19 cellular contexts compared by ENCODE assay signal in genomic region chr4:86233681-86234080, GRCh38.
A peak's percentile ranks its signal among the peaks of the same experiment; 100 is the strongest.
DNase-seq lines count a peak whose midpoint lies in the region; ATAC-seq, FAIRE-seq and TF ChIP-seq lines count a peak whose summit lies in the region.
"Had no signal": no experiment of that assay in that cellular context is flagged by ENCODE, and none has a peak within 500 bp of the region (broad histone marks: within the 10 kb centered on the region; RNA-seq: fewer than 3 reads in every experiment).

No MANE protein-coding gene starts in this region.

- no peak overlapping the region for H2BK5ac ChIP-seq in mesendoderm (ENCODE audit: low read length)

- DNase-seq in M059J (ENCODE audit: low read depth) (peak; percentile 66), cardiac fibroblast (ENCODE audit: low read depth in 2 of 2) (peak; percentile 25 to 85), mesendoderm (peak; percentile 81), right atrium auricular region (ENCODE audit: low spot score) (no peak), GM19239 (ENCODE audit: insufficient read length, low spot score) (no peak)
- no peak for DNase-seq in activated CD8-positive, alpha-beta memory T cell treated with anti-CD3 and anti-CD28 coated beads for 24 hours
- DNase-seq: activated CD4-positive, CD25-positive, alpha-beta regulatory T cell; CD4-positive, alpha-beta memory T cell; dorsolateral prefrontal cortex; H9; MG63; NCI-H187 treated with DMSO at 0.1 percent for 48 hours; SIG-M5; stimulated activated naive CD4-positive, alpha-beta T cell; T-helper 2 cell had no signal

- H3K4me1 ChIP-seq in ACC112 (ENCODE audit: control insufficient read depth, insufficient read depth, low read length, unreplicated experiment) (no peaks in the 10 kb centered on the region), mesendoderm (ENCODE audit: control insufficient read depth, low read depth, low read length) (peaks cover 4% of the 10 kb centered on the region), right atrium auricular region (no peaks in the 10 kb centered on the region)

- H3K4me3 ChIP-seq in ACC112 (ENCODE audit: low read depth, low read length) (no peak overlapping the region), cardiac fibroblast (replicated peaks in 1 of 2; ENCODE audit: low read depth in 2 of 2, low read length in 2 of 2) (no peak overlapping the region), mesendoderm (ENCODE audit: low read length) (no peak overlapping the region), right atrium auricular region (no peak overlapping the region)
- H3K4me3 ChIP-seq: dorsolateral prefrontal cortex, hepatocyte, MG63 had no signal

- H3K36me3 ChIP-seq in ACC112 (ENCODE audit: insufficient read depth, low read length) (no peaks in the 10 kb centered on the region), mesendoderm (ENCODE audit: control insufficient read depth, insufficient read depth, low read length) (no peaks in the 10 kb centered on the region), right atrium auricular region (no peaks in the 10 kb centered on the region)
- H3K36me3 ChIP-seq: MG63 had no signal

- no peak overlapping the region for H3K9ac ChIP-seq in mesendoderm (ENCODE audit: low read length)

- ATAC-seq in GM21447 (IDR thresholded peaks at IDR 0.05; ENCODE audit: unreplicated experiment): no peak

- no peaks in the 10 kb centered on the region for H3K79me1 ChIP-seq in mesendoderm (ENCODE audit: low read length)

- H3K4me2 ChIP-seq in mesendoderm (ENCODE audit: low read length): no peak overlapping the region
- H3K4me2 ChIP-seq: hepatocyte had no signal

- TF ChIP-seq CTCF in cardiac fibroblast (IDR thresholded peaks at IDR 0.05; ENCODE audit: low read depth, low read length) (no peak), right atrium auricular region (IDR thresholded peaks at IDR 0.05) (no peak)

- H2BK15ac ChIP-seq in mesendoderm (replicated peaks; ENCODE audit: low read depth): no peak overlapping the region

- H3K27ac ChIP-seq in ACC112 (ENCODE audit: low read depth, low read length) (no peak overlapping the region), mesendoderm (ENCODE audit: low read depth, low read length) (peak overlapping the region; percentile 54), right atrium auricular region (no peak overlapping the region)
- H3K27ac ChIP-seq: hepatocyte had no signal

- H3K4ac ChIP-seq in mesendoderm (ENCODE audit: low read depth, low read length): peak overlapping the region; percentile 16

- H3K23ac ChIP-seq in mesendoderm (ENCODE audit: low read length): no peak overlapping the region

- H4K8ac ChIP-seq in mesendoderm (ENCODE audit: low read depth, low read length): no peak overlapping the region

- no peak overlapping the region for H2BK120ac ChIP-seq in mesendoderm (ENCODE audit: low read depth, low read length)

- peak overlapping the region; percentile 6 for H3K56ac ChIP-seq in mesendoderm (ENCODE audit: low read length)

- WGBS in mesendoderm (ENCODE audit: extremely low coverage, insufficient coverage, low lambda C conversion rate): no CpG with 5 or more reads among the region's 1 CpG

- no peak overlapping the region for H4K5ac ChIP-seq in mesendoderm (ENCODE audit: low read length)

- no peaks in the 10 kb centered on the region for H3K79me2 ChIP-seq in ACC112 (ENCODE audit: control insufficient read depth, insufficient read depth, low read length, unreplicated experiment)
- no peaks in the 10 kb centered on the region for H3K79me2 ChIP-seq in mesendoderm (ENCODE audit: control insufficient read depth, insufficient read depth, low read length)
- H3K79me2 ChIP-seq: hepatocyte had no signal

- peaks cover 0 to 12% of the 10 kb centered on the region in 2 donors for H3K9me3 ChIP-seq in right atrium auricular region
- H3K9me3 ChIP-seq: MG63 had no signal

- peak overlapping the region; percentile 67 for H2AFZ ChIP-seq in ACC112 (ENCODE audit: low read length, unreplicated experiment)
- H2AFZ ChIP-seq: hepatocyte had no signal

- FAIRE-seq in GM19239 (lab: Jason Lieb, UNC): no peak
- FAIRE-seq: GM12891 had no signal

- H2AK5ac ChIP-seq in mesendoderm (ENCODE audit: low read length): no peak overlapping the region

- H3K18ac ChIP-seq in mesendoderm (ENCODE audit: low read length): peak overlapping the region; percentile 80

- H3K27me3 ChIP-seq in ACC112 (ENCODE audit: insufficient read depth, low read length) (no peaks in the 10 kb centered on the region), mesendoderm (ENCODE audit: insufficient read depth, low read length, poor library complexity) (no peaks in the 10 kb centered on the region), right atrium auricular region (no peaks in the 10 kb centered on the region)
- H3K27me3 ChIP-seq: dorsolateral prefrontal cortex, hepatocyte, MG63 had no signal

Comparison
In these comparisons a context has a peak if more than half of its experiments do, and no peak if none do; other contexts are left out.
1. DNase-seq: peak in M059J (single experiment), cardiac fibroblast (2 of 2) and mesendoderm (single experiment); none in right atrium auricular region (single experiment), GM19239 (single experiment) and activated CD8-positive, alpha-beta memory T cell treated with anti-CD3 and anti-CD28 coated beads for 24 hours (single experiment).